1 cellular context compared by ENCODE assay signal in genomic region chr13:109371066-109371465, GRCh38.
TF ChIP-seq lines count a peak whose summit lies in the region.

No MANE protein-coding gene starts in this region.

TF ChIP-seq in GM23338, 12 proteins besides CTCF, POLR2A, EP300 and RAD21 (continued from another document):
- TF ChIP-seq ZNF462 (CRISPR knock-in tag; IDR thresholded peaks at IDR 0.05) = no peak
- no peak for TF ChIP-seq EZH2phosphoT487 (IDR thresholded peaks at IDR 0.05; ENCODE audit: unreplicated experiment)
